In genomic region chr19:30317403-30317802, GRCh38 we compare ENCODE assay signal across 35 cellular contexts. TPM values are rescaled to one million over a fixed set of nuclear protein-coding genes. Genes with fewer than 3 reads are reported as not detected.
"Had no signal": no experiment of that assay in that cellular context is flagged by ENCODE, and none has a peak within 500 bp of the region (broad histone marks: within the 10 kb centered on the region; RNA-seq: fewer than 3 reads in every experiment).

No MANE protein-coding gene starts in this region.

- H3K4me1 Mint-ChIP-seq: activated CD4-positive, alpha-beta T cell treated with anti-CD3 and anti-CD28 coated beads, Interleukin-2, amount 10 ng/mL, durations not matched to agents 24 days and 14 days; activated T-helper 17 cell treated with anti-CD3 and anti-CD28 coated beads, Interleukin-2, amount 50 U/mL, for 72 hours had no signal

- H3K4me3 Mint-ChIP-seq: activated CD4-positive, alpha-beta T cell treated with anti-CD3 and anti-CD28 coated beads, Interleukin-2, amount 10 ng/mL, durations not matched to agents 24 days and 14 days; activated CD8-positive, alpha-beta T cell treated with anti-CD3 and anti-CD28 coated beads for 36 hours; activated naive CD4-positive, alpha-beta T cell treated with anti-CD3 and anti-CD28 coated beads for 36 hours; activated T-cell treated with anti-CD3 and anti-CD28 coated beads, Interleukin-2, amount 50 U/mL, for 72 hours; activated T-helper 17 cell treated with anti-CD3 and anti-CD28 coated beads, Interleukin-2, amount 50 U/mL, for 72 hours; T-helper 1 cell treated with Interleukin-12 subunit alpha and Interleukin-12 subunit beta and Interleukin-4 antibody, amounts not matched to agents 30 μg/mL and 1 μg/mL, for 36 hours; T-helper 2 cell treated with Interferon-gamma antibody and Interleukin-4, amounts not matched to agents 5 μg/mL and 100 μg/mL, for 36 hours had no signal

- DNase-seq: activated CD4-positive, alpha-beta T cell treated with anti-CD3 and anti-CD28 coated beads, Interleukin-2, amount 10 ng/mL, durations not matched to agents 24 days and 14 days; activated CD4-positive, alpha-beta T cell treated with anti-CD3 and anti-CD28 coated beads, Interleukin-2, amount 50 U/mL, for 4 hours; activated CD8-positive, alpha-beta T cell treated with anti-CD3 and anti-CD28 coated beads for 36 hours; activated gamma-delta T cell treated with Interleukin-2 at 50 U/mL for 16 hours; activated naive CD4-positive, alpha-beta T cell treated with anti-CD3 and anti-CD28 coated beads for 36 hours; activated T-cell treated with anti-CD3 and anti-CD28 coated beads, Interleukin-2, amount 50 U/mL, for 1 hour; activated T-cell treated with anti-CD3 and anti-CD28 coated beads, Interleukin-2, amount 50 U/mL, for 72 hours; body of pancreas; Kasumi-1; KBM-7; MG63; NCI-H1048; NCI-H1436 treated with DMSO at 0.1 percent for 48 hours; NCI-H1694 treated with DMSO at 0.1 percent for 48 hours; NCI-H2029; NCI-H2171; NCI-H510A; NCI-H526; NCI-H748 treated with DMSO at 0.1 percent for 48 hours; NK-92 treated with Interleukin-12 subunit alpha and Interleukin-12 subunit beta, amount 100 ng/mL, for 24 hours; PC-3; RPMI8226; SHP77 treated with DMSO at 0.1 percent for 48 hours; SK-N-SH had no signal

- H3K4me2 ChIP-seq: SK-N-SH had no signal

- H3K9me3 Mint-ChIP-seq: activated CD4-positive, alpha-beta T cell treated with anti-CD3 and anti-CD28 coated beads, Interleukin-2, amount 10 ng/mL, durations not matched to agents 24 days and 14 days had no signal

- ATAC-seq: activated CD8-positive, alpha-beta T cell treated with anti-CD3 and anti-CD28 coated beads for 36 hours; activated naive CD4-positive, alpha-beta T cell treated with anti-CD3 and anti-CD28 coated beads, Interleukin-2, amount 50 U/mL, for 72 hours; activated T-cell treated with anti-CD3 and anti-CD28 coated beads, Interleukin-2, amount 50 U/mL, for 72 hours; activated T-helper 17 cell treated with anti-CD3 and anti-CD28 coated beads, Interleukin-2, amount 50 U/mL, for 72 hours; body of pancreas; PC-3 had no signal

- H3K4me3 ChIP-seq: adrenal gland, body of pancreas, breast epithelium, MG63, Peyer's patch, SJSA1 had no signal

- H3K9ac ChIP-seq: SK-N-SH had no signal

- H3K27me3 ChIP-seq: adrenal gland, body of pancreas, breast epithelium, MG63, Peyer's patch, SJSA1 had no signal

- H3K36me3 Mint-ChIP-seq: activated naive CD4-positive, alpha-beta T cell treated with anti-CD3 and anti-CD28 coated beads, Interleukin-2, amount 50 U/mL, for 72 hours had no signal

- H3K9me3 ChIP-seq: adrenal gland, body of pancreas, MG63, Peyer's patch, SJSA1, SK-N-SH had no signal

- H3K27me3 Mint-ChIP-seq: activated CD4-positive, alpha-beta T cell treated with anti-CD3 and anti-CD28 coated beads, Interleukin-2, amount 10 ng/mL, durations not matched to agents 24 days and 14 days; activated CD8-positive, alpha-beta T cell treated with anti-CD3 and anti-CD28 coated beads for 36 hours; activated T-helper 17 cell treated with anti-CD3 and anti-CD28 coated beads, Interleukin-2, amount 50 U/mL, for 72 hours had no signal

- H3K4me1 ChIP-seq: adrenal gland, body of pancreas, breast epithelium, Peyer's patch, SJSA1 had no signal

- H3K36me3 ChIP-seq: adrenal gland, breast epithelium, MG63, Peyer's patch, SJSA1 had no signal

- H3K27ac ChIP-seq: adrenal gland, body of pancreas, breast epithelium, Peyer's patch, SJSA1 had no signal

- H3K27ac Mint-ChIP-seq: activated CD4-positive, alpha-beta T cell treated with anti-CD3 and anti-CD28 coated beads, Interleukin-2, amount 10 ng/mL, durations not matched to agents 24 days and 14 days; activated CD8-positive, alpha-beta T cell treated with anti-CD3 and anti-CD28 coated beads for 36 hours; activated naive CD4-positive, alpha-beta T cell treated with anti-CD3 and anti-CD28 coated beads for 36 hours; activated naive CD4-positive, alpha-beta T cell treated with anti-CD3 and anti-CD28 coated beads, Interleukin-2, amount 50 U/mL, for 72 hours; activated T-cell treated with anti-CD3 and anti-CD28 coated beads, Interleukin-2, amount 50 U/mL, for 72 hours; activated T-helper 17 cell treated with anti-CD3 and anti-CD28 coated beads, Interleukin-2, amount 50 U/mL, for 72 hours; T-helper 1 cell treated with Interleukin-12 subunit alpha and Interleukin-12 subunit beta and Interleukin-4 antibody, amounts not matched to agents 30 μg/mL and 1 μg/mL, for 36 hours; T-helper 2 cell treated with Interferon-gamma antibody and Interleukin-4, amounts not matched to agents 5 μg/mL and 100 μg/mL, for 36 hours had no signal

- FAIRE-seq: astrocyte, TTC549 had no signal

RNA-seq across cellular contexts. Expression of gene ZNF536, which starts 54.8 kb away (rescaled TPM):
- total RNA-seq: activated CD4-positive, alpha-beta T cell treated with anti-CD3 and anti-CD28 coated beads, Interleukin-2, amount 10 ng/mL, durations not matched to agents 24 days and 14 days; activated CD8-positive, alpha-beta memory T cell treated with anti-CD3 and anti-CD28 coated beads for 36 hours; activated CD8-positive, alpha-beta T cell treated with anti-CD3 and anti-CD28 coated beads for 36 hours; activated naive CD4-positive, alpha-beta T cell treated with anti-CD3 and anti-CD28 coated beads for 36 hours; activated naive CD4-positive, alpha-beta T cell treated with anti-CD3 and anti-CD28 coated beads, Interleukin-2, amount 50 U/mL, for 72 hours; activated T-helper 17 cell treated with anti-CD3 and anti-CD28 coated beads, Interleukin-2, amount 50 U/mL, for 72 hours; body of pancreas; PC-3 had no signal
